Comparison of ENCODE assay signal across 18 cellular contexts in genomic region chr18:74608681-74609080, GRCh38. TPM values are rescaled to one million over a fixed set of nuclear protein-coding genes. Genes with fewer than 3 reads are reported as not detected.
DNase-seq lines count a peak whose midpoint lies in the region; ATAC-seq, FAIRE-seq and TF ChIP-seq lines count a peak whose summit lies in the region.
"Had no signal": no experiment of that assay in that cellular context is flagged by ENCODE, and none has a peak within 500 bp of the region (broad histone marks: within the 10 kb centered on the region; RNA-seq: fewer than 3 reads in every experiment).

No MANE protein-coding gene starts in this region.

- H3K9me3 Mint-ChIP-seq in type B pancreatic cell = no peaks in the 10 kb centered on the region
- H3K9me3 Mint-ChIP-seq: CD4-positive, alpha-beta T cell had no signal

- DNase-seq in D721Med (ENCODE audit: insufficient read length, low spot score) = no peak
- peak; percentile 51 for DNase-seq in ELR (ENCODE audit: low read depth)
- DNase-seq in brain microvascular endothelial cell = peak; percentile 19
- no peak for DNase-seq in type B pancreatic cell (ENCODE audit: extremely low spot score, unreplicated experiment)
- DNase-seq: C1 segment of cervical spinal cord; Calu3; CD4-positive, alpha-beta T cell; DMS79; GDM1; IMR-90 had no signal

- no peak overlapping the region for H3K4me3 Mint-ChIP-seq in type B pancreatic cell
- H3K4me3 Mint-ChIP-seq: B cell; CD4-positive, alpha-beta T cell had no signal

- in situ Hi-C loops in brain microvascular endothelial cell (cut with HindIII; ENCODE audit: low pct_ligation_motif_present, low sequenced_read_pairs) = no loop called here

- no peak overlapping the region for H3K4me3 ChIP-seq in brain microvascular endothelial cell (ENCODE audit: low read depth, low read length)
- no peak overlapping the region for H3K4me3 ChIP-seq in liver (ENCODE audit: low read depth in 1 of 3, low read length in 3 of 3)

- no peaks in the 10 kb centered on the region for H3K9me3 ChIP-seq in liver (ENCODE audit: control insufficient read depth in 4 of 4, low read length in 3 of 4)

- H3K4me1 ChIP-seq in liver (ENCODE audit: control insufficient read depth in 4 of 4, insufficient read depth in 4 of 4, low read length in 3 of 4) = peaks cover 0 to 3% (median 0%) of the 10 kb centered on the region in 4 donors

- peaks cover 4% of the 10 kb centered on the region for H3K4me1 Mint-ChIP-seq in type B pancreatic cell (ENCODE audit: unreplicated experiment)

- peak; percentile 97 for FAIRE-seq in D721Med (lab: Jason Lieb, UNC)
- FAIRE-seq: A204.1, GM19239 had no signal

- no peak for TF ChIP-seq CTCF in D721Med (IDR thresholded peaks at IDR 0.05; ENCODE audit: insufficient read depth, missing control alignments)
- no peak for TF ChIP-seq CTCF in brain microvascular endothelial cell (IDR thresholded peaks at IDR 0.05; ENCODE audit: low read depth, low read length, missing control alignments)
- TF ChIP-seq CTCF in liver (IDR thresholded peaks at IDR 0.05; ENCODE audit: low read depth, low read length, missing input control) = no peak
- TF ChIP-seq CTCF in type B pancreatic cell (conservative IDR thresholded peaks at IDR 0.05) = no peak

- H3K27me3 ChIP-seq in brain microvascular endothelial cell (replicated peaks) = no peaks in the 10 kb centered on the region
- no peaks in the 10 kb centered on the region for H3K27me3 ChIP-seq in liver (ENCODE audit: control insufficient read depth in 4 of 4, insufficient read depth in 4 of 4, low read length in 3 of 4)

- WGBS in liver = 77% methylated on average over 2 of the region's 2 CpGs

- no peak overlapping the region for H3K27ac ChIP-seq in brain microvascular endothelial cell
- no peak overlapping the region for H3K27ac ChIP-seq in liver (ENCODE audit: low read depth in 1 of 2, low read length in 2 of 2)

- no peak for ATAC-seq in HG02840 (IDR thresholded peaks at IDR 0.05; ENCODE audit: low FRiP score, unreplicated experiment)
- ATAC-seq in GM19351 (IDR thresholded peaks at IDR 0.05; ENCODE audit: unreplicated experiment) = no peak
- no peak for ATAC-seq in GM19452 (IDR thresholded peaks at IDR 0.05; ENCODE audit: unreplicated experiment)
- ATAC-seq: HCT116 had no signal

- H3K27me3 Mint-ChIP-seq in type B pancreatic cell = no peaks in the 10 kb centered on the region
- H3K27me3 Mint-ChIP-seq: B cell; CD4-positive, alpha-beta T cell had no signal

- no peaks in the 10 kb centered on the region for H3K36me3 Mint-ChIP-seq in type B pancreatic cell

- no peak overlapping the region for H3K27ac Mint-ChIP-seq in type B pancreatic cell
- H3K27ac Mint-ChIP-seq: B cell; CD4-positive, alpha-beta T cell had no signal

- H3K36me3 ChIP-seq in brain microvascular endothelial cell (replicated peaks) = no peaks in the 10 kb centered on the region
- H3K36me3 ChIP-seq in liver (ENCODE audit: control insufficient read depth in 4 of 4, insufficient read depth in 3 of 4, low read depth in 1 of 4, low read length in 3 of 4) = no peaks in the 10 kb centered on the region

- TF ChIP-seq RAD21 in liver (IDR thresholded peaks at IDR 0.05) = no peak

- no peak overlapping the region for H3K9ac ChIP-seq in liver (ENCODE audit: low read depth in 1 of 2, low read length in 2 of 2)

TF ChIP-seq in liver, 16 proteins besides CTCF, POLR2A, EP300 and RAD21:
- TF ChIP-seq HNF4A (conservative IDR thresholded peaks at IDR 0.05) (peak; percentile 36 to 51), FOXA1 (IDR thresholded peaks at IDR 0.05) (no peak)
TF ChIP-seq in liver: peak in this region for 1.

RNA-seq across cellular contexts. Expression of gene ZNF407, which starts 11.0 kb away (rescaled TPM):
- total RNA-seq in liver (10 to 100 TPM; 10.3 to 16.5 TPM), type B pancreatic cell (ENCODE audit: low replicate concordance) (11.3 and 14.7 TPM in 2 replicates)
- polyA plus RNA-seq in liver = 1 to 10 TPM; 1.9 to 2.8 TPM

Comparison
In these comparisons a context has a peak if more than half of its experiments do, and no peak if none do; other contexts are left out.
1. DNase-seq: peak in ELR (single experiment) and brain microvascular endothelial cell (single experiment); none in D721Med (single experiment) and type B pancreatic cell (single experiment).